ENCODE assay signal across 8 cellular contexts in genomic region chr11:66727883-66728759, GRCh38. TPM values are rescaled to one million over a fixed set of nuclear protein-coding genes. Genes with fewer than 3 reads are reported as not detected.
A peak's percentile ranks its signal among the peaks of the same experiment; 100 is the strongest.
DNase-seq lines count a peak whose midpoint lies in the region; ATAC-seq and TF ChIP-seq lines count a peak whose summit lies in the region.

No MANE protein-coding gene starts in this region.

- no peak overlapping the region for H2AFZ ChIP-seq in Karpas-422 (ENCODE audit: low read length)

- H3K36me3 ChIP-seq in Karpas-422 (ENCODE audit: insufficient read depth, low read length) (no peaks in the 10 kb centered on the region), breast epithelium (no peaks in the 10 kb centered on the region), lung (ENCODE audit: control insufficient read depth in 2 of 2, insufficient read depth in 2 of 2, low read length in 2 of 2) (no peaks in the 10 kb centered on the region), vagina (no peaks in the 10 kb centered on the region)

- peak overlapping the region; percentile 78 for H3K9ac ChIP-seq in Karpas-422 (ENCODE audit: low read length)

- WGBS in lung, 2 donors: 0 to 1% methylated on average over 35 to 128 of the region's 128 CpGs

- intact Hi-C loops in breast epithelium (cut with DNase I; ENCODE audit: low total_unique reads): no loop called here
- intact Hi-C loops in vagina (cut with DNase I): no loop called here
- intact Hi-C loops in posterior vena cava (cut with DNase I): no loop called here

- peaks cover 52% of the 10 kb centered on the region for H3K4me1 ChIP-seq in Karpas-422 (ENCODE audit: low read length)
- peaks cover 0 to 6% of the 10 kb centered on the region in 2 donors for H3K4me1 ChIP-seq in breast epithelium
- peaks cover 0 to 2% of the 10 kb centered on the region in 2 donors for H3K4me1 ChIP-seq in lung (ENCODE audit: control insufficient read depth in 2 of 2, insufficient read depth in 2 of 2, low read length in 2 of 2)
- H3K4me1 ChIP-seq in vagina: peaks cover 9% of the 10 kb centered on the region

- no peaks in the 10 kb centered on the region for H3K9me3 ChIP-seq in Karpas-422 (ENCODE audit: low read length)
- H3K9me3 ChIP-seq in breast epithelium: no peaks in the 10 kb centered on the region
- no peaks in the 10 kb centered on the region for H3K9me3 ChIP-seq in lung (ENCODE audit: control insufficient read depth in 2 of 2, insufficient read depth in 1 of 2, low read length in 1 of 2)
- H3K9me3 ChIP-seq in vagina: no peaks in the 10 kb centered on the region

- H3K27ac ChIP-seq in Karpas-422 (ENCODE audit: low read length) (no peak overlapping the region), breast epithelium (peak overlapping the region; percentile 60 to 63), lung (ENCODE audit: low read depth in 1 of 2, low read length in 1 of 2) (no peak overlapping the region), vagina (peak overlapping the region; percentile 13)

- peaks cover 35% of the 10 kb centered on the region for H3K79me2 ChIP-seq in Karpas-422 (ENCODE audit: low read length)

- H4K20me1 ChIP-seq in Karpas-422 (ENCODE audit: insufficient read depth, low read depth, low read length): no peaks in the 10 kb centered on the region

- TF ChIP-seq CTCF in breast epithelium (IDR thresholded peaks at IDR 0.05) (no peak), lung (IDR thresholded peaks at IDR 0.05; ENCODE audit: control extremely low read depth, extremely low read depth) (no peak), vagina (IDR thresholded peaks at IDR 0.05) (no peak)

- ATAC-seq in lung (ENCODE audit: insufficient read depth, low FRiP score): no peak
- ATAC-seq in HG03571 (IDR thresholded peaks at IDR 0.05; ENCODE audit: unreplicated experiment): no peak

- H3K4me3 ChIP-seq in Karpas-422 (ENCODE audit: low read length): peak overlapping the region; percentile 76
- H3K4me3 ChIP-seq in breast epithelium: peak overlapping the region; percentile 46 to 89 (median 67)
- H3K4me3 ChIP-seq in lung: peak overlapping the region; percentile 38
- H3K4me3 ChIP-seq in vagina: peak overlapping the region; percentile 51 to 58

- DNase-seq in D341Med (ENCODE audit: low spot score): peak; percentile 95
- DNase-seq in Karpas-422: peak; percentile 50
- DNase-seq in breast epithelium (ENCODE audit: low spot score in 2 of 2): no peak
- DNase-seq in lung (ENCODE audit: low spot score): no peak
- no peak for DNase-seq in vagina (ENCODE audit: extremely low spot score in 2 of 2)
- no peak for DNase-seq in posterior vena cava (ENCODE audit: low spot score)
- no peak for DNase-seq in stimulated activated CD4-positive, alpha-beta T cell treated with anti-CD3 and anti-CD28 coated beads, Interleukin-1b, Interleukin-23, amount 100 ng/mL, for 48 hours

- peak overlapping the region; percentile 38 for H3K4me2 ChIP-seq in Karpas-422 (ENCODE audit: low read depth, low read length, poor library complexity, severe bottlenecking)

- TF ChIP-seq POLR2A in breast epithelium (IDR thresholded peaks at IDR 0.05): no peak
- no peak for TF ChIP-seq POLR2A in vagina (IDR thresholded peaks at IDR 0.05)

- H3K27me3 ChIP-seq in Karpas-422 (ENCODE audit: low read length) (no peaks in the 10 kb centered on the region), breast epithelium (no peaks in the 10 kb centered on the region), lung (ENCODE audit: control insufficient read depth, insufficient read depth) (no peaks in the 10 kb centered on the region), vagina (no peaks in the 10 kb centered on the region)

- H3K9me2 ChIP-seq in Karpas-422 (replicated peaks; ENCODE audit: insufficient read depth, low read length): no peaks in the 10 kb centered on the region

RNA-seq across cellular contexts. Expression of gene SPTBN2, which starts 0.9 kb away (rescaled TPM):
- total RNA-seq in Karpas-422 (2014; rRNA removed; shearing (Covaris generic); ENCODE audit: low replicate concordance): 18.9 and 72.0 TPM in 2 replicates
- total RNA-seq in breast epithelium (10 to 100 TPM in 2 of 3 donors, 1 to 10 TPM in 1; 1.1 to 28.7 (median 27.2) TPM), lung (10 to 100 TPM; 13.2 to 16.1 TPM), vagina (117 TPM), posterior vena cava (1 to 10 TPM; 4.2 to 5.9 TPM)
- 1 to 10 TPM; 4.7 to 9.4 TPM for polyA plus RNA-seq in lung

RNA-seq across cellular contexts. Expression of gene RBM4B, which starts 50.4 kb away (rescaled TPM):
- total RNA-seq in Karpas-422 (2014; rRNA removed; shearing (Covaris generic); ENCODE audit: low replicate concordance): 39.5 and 43.2 TPM in 2 replicates
- total RNA-seq in breast epithelium: 10 to 100 TPM; 14.9 to 43.8 (median 25.9) TPM
- total RNA-seq in lung: 10 to 100 TPM; 12.3 to 33.9 TPM
- polyA plus RNA-seq in lung: 1 to 10 TPM; 9.4 to 10.0 TPM
- total RNA-seq in vagina: 17.4 TPM
- total RNA-seq in posterior vena cava: 10 to 100 TPM in 1 of 2 donors, 1 to 10 TPM in 1; 9.0 to 10.2 TPM

Comparison
In these comparisons a context has a peak if more than half of its experiments do, and no peak if none do; other contexts are left out.
1. DNase-seq: peak in D341Med (single experiment) and Karpas-422 (single experiment); none in breast epithelium (0 of 2), lung (single experiment), vagina (0 of 2), posterior vena cava (single experiment) and stimulated activated CD4-positive, alpha-beta T cell treated with anti-CD3 and anti-CD28 coated beads, Interleukin-1b, Interleukin-23, amount 100 ng/mL, for 48 hours (single experiment).
2. H3K27ac ChIP-seq: peak in breast epithelium (2 of 2) and vagina (single experiment); none in Karpas-422 (single experiment) and lung (0 of 2).
3. Peak in every context shown above with its lines, with median percentiles within 50 percentile points of each other: H3K4me3 ChIP-seq.